Comparison of ENCODE assay signal across 30 cellular contexts in genomic region chr16:46785076-46785845, GRCh38. TPM values are rescaled to one million over a fixed set of nuclear protein-coding genes. Genes with fewer than 3 reads are reported as not detected.
DNase-seq lines count a peak whose midpoint lies in the region; ATAC-seq and TF ChIP-seq lines count a peak whose summit lies in the region.
"Had no signal": no experiment of that assay in that cellular context is flagged by ENCODE, and none has a peak within 500 bp of the region (broad histone marks: within the 10 kb centered on the region; RNA-seq: fewer than 3 reads in every experiment).

No MANE protein-coding gene starts in this region.

- ATAC-seq in HG03280 (IDR thresholded peaks at IDR 0.05; ENCODE audit: unreplicated experiment), result no peak
- ATAC-seq: activated T-cell treated with anti-CD3 and anti-CD28 coated beads, Interleukin-2, amount 50 U/mL, for 72 hours; body of pancreas; left colon; naive thymus-derived CD8-positive, alpha-beta T cell; pancreas had no signal

- H3K9me3 ChIP-seq in DOHH2 (ENCODE audit: control insufficient read depth, insufficient read depth, low read length) (no peaks in the 10 kb centered on the region), HUES64 (ENCODE audit: insufficient read depth, low read depth, low read length) (no peaks in the 10 kb centered on the region), thyroid gland (no peaks in the 10 kb centered on the region)
- H3K9me3 ChIP-seq: body of pancreas, pancreas, suprapubic skin had no signal

- no peak overlapping the region for H3K9ac ChIP-seq in HUES64 (ENCODE audit: low read depth, low read length)

- TF ChIP-seq CTCF in DOHH2 (IDR thresholded peaks at IDR 0.05; ENCODE audit: low read depth, low read length, poor library complexity, severe bottlenecking) (no peak), endothelial cell (IDR thresholded peaks at IDR 0.05; ENCODE audit: unreplicated experiment) (no peak), nephron progenitor cell (IDR thresholded peaks at IDR 0.05) (no peak), thyroid gland (IDR thresholded peaks at IDR 0.05) (no peak)

- TF ChIP-seq POLR2A in thyroid gland (IDR thresholded peaks at IDR 0.05), result no peak

- H3K9me3 Mint-ChIP-seq in endothelial cell (ENCODE audit: unreplicated experiment) (no peaks in the 10 kb centered on the region), nephron progenitor cell (peaks cover 30% of the 10 kb centered on the region)

- H3K4me2 ChIP-seq in DOHH2 (ENCODE audit: low read length), result peak overlapping the region; percentile 99

- 79% methylated on average over 3 of the region's 3 CpGs for WGBS in HUES64
- 51 to 60% methylated on average over 3 of the region's 3 CpGs for whole genome bisulfite sequencing in thyroid gland, 2 donors

- peaks cover 3% of the 10 kb centered on the region for H3K79me2 ChIP-seq in DOHH2 (ENCODE audit: control insufficient read depth, low read length)

- peaks cover 86% of the 10 kb centered on the region for H3K4me1 ChIP-seq in DOHH2 (ENCODE audit: control insufficient read depth, low read length)
- peaks cover 26% of the 10 kb centered on the region for H3K4me1 ChIP-seq in HUES64 (ENCODE audit: insufficient read depth, low read length)
- peaks cover 0 to 4% of the 10 kb centered on the region in 2 donors for H3K4me1 ChIP-seq in thyroid gland

- H3K27ac Mint-ChIP-seq in endothelial cell (ENCODE audit: unreplicated experiment) (peak overlapping the region; percentile 99), nephron progenitor cell (peak overlapping the region; percentile 61)
- H3K27ac Mint-ChIP-seq: naive thymus-derived CD8-positive, alpha-beta T cell had no signal

- H3K4me3 ChIP-seq in DOHH2 (ENCODE audit: low read length) (peak overlapping the region; percentile 25), HUES64 (ENCODE audit: low read length) (no peak overlapping the region), thyroid gland (replicated peaks in 1 of 3) (no peak overlapping the region)
- H3K4me3 ChIP-seq: body of pancreas, pancreas, sigmoid colon, suprapubic skin had no signal

- DNase-seq in endothelial cell (ENCODE audit: low spot score) (no peak), nephron progenitor cell (no peak), cerebellar cortex (ENCODE audit: low spot score) (no peak), NCI-H446 treated with DMSO at 0.1 percent for 48 hours (lab: John Stamatoyannopoulos, UW) (no peak), thyroid gland (no peak)
- DNase-seq: activated CD4-positive, alpha-beta T cell treated with anti-CD3 and anti-CD28 coated beads, Interleukin-2, amount 50 U/mL, for 4 hours; activated naive CD4-positive, alpha-beta T cell; activated T-cell treated with anti-CD3 and anti-CD28 coated beads, Interleukin-2, amount 50 U/mL, for 72 hours; body of pancreas; Calu3; DND-41; head of caudate nucleus; left colon; naive thymus-derived CD8-positive, alpha-beta T cell; NCI-H1092 treated with DMSO at 0.1 percent for 48 hours; NCI-H1930; NCI-H526; NK-92 treated with Interleukin-12 subunit alpha and Interleukin-12 subunit beta, amount 100 ng/mL, for 24 hours; pancreas; SIG-M5; sigmoid colon; stimulated activated CD4-positive, alpha-beta T cell treated with anti-CD3 and anti-CD28 coated beads, Interleukin-4, amount 100 ng/mL, for 4 hours; stimulated activated naive B cell treated with anti-CD40 and anti-IgM and Interleukin-4, amounts not matched to agents 10 μg/mL and 1 μg/mL and 100 μg/mL, for 72 hours had no signal

- H3K27me3 Mint-ChIP-seq in endothelial cell (ENCODE audit: unreplicated experiment), result peaks cover 8% of the 10 kb centered on the region
- peaks cover 4% of the 10 kb centered on the region for H3K27me3 Mint-ChIP-seq in nephron progenitor cell (ENCODE audit: low read depth, poor library complexity)
- H3K27me3 Mint-ChIP-seq: naive thymus-derived CD8-positive, alpha-beta T cell; stimulated activated naive B cell treated with anti-CD40 and anti-IgM and Interleukin-4, amounts not matched to agents 10 μg/mL and 1 μg/mL and 100 μg/mL, for 72 hours had no signal

- H3K4me3 Mint-ChIP-seq in endothelial cell (ENCODE audit: unreplicated experiment), result no peak overlapping the region
- no peak overlapping the region for H3K4me3 Mint-ChIP-seq in nephron progenitor cell
- H3K4me3 Mint-ChIP-seq: activated T-cell treated with anti-CD3 and anti-CD28 coated beads, Interleukin-2, amount 50 U/mL, for 72 hours; naive thymus-derived CD8-positive, alpha-beta T cell had no signal

- H3F3A ChIP-seq in DOHH2 (ENCODE audit: control insufficient read depth, insufficient read depth), result peaks cover 40% of the 10 kb centered on the region

- H3K36me3 Mint-ChIP-seq in endothelial cell (ENCODE audit: low read depth, unreplicated experiment) (peaks cover 5% of the 10 kb centered on the region), nephron progenitor cell (ENCODE audit: low read depth) (peaks cover 20% of the 10 kb centered on the region)

- H3K36me3 ChIP-seq in DOHH2 (ENCODE audit: control insufficient read depth, low read length), result no peaks in the 10 kb centered on the region
- H3K36me3 ChIP-seq in HUES64 (ENCODE audit: insufficient read depth, low read length), result no peaks in the 10 kb centered on the region
- H3K36me3 ChIP-seq in thyroid gland, result no peaks in the 10 kb centered on the region
- H3K36me3 ChIP-seq: pancreas, sigmoid colon, suprapubic skin had no signal

- H4K20me1 ChIP-seq in DOHH2 (ENCODE audit: control insufficient read depth, insufficient read depth, low read depth, low read length), result no peaks in the 10 kb centered on the region

- intact Hi-C loops in thyroid gland (cut with DNase I), result no loop called here

- H3K27ac ChIP-seq in DOHH2 (ENCODE audit: low read depth, low read length), result peak overlapping the region; percentile 98
- H3K27ac ChIP-seq in HUES64 (ENCODE audit: low read depth, low read length), result peak overlapping the region; percentile 53
- H3K27ac ChIP-seq in thyroid gland, result no peak overlapping the region
- H3K27ac ChIP-seq: body of pancreas, C4-2B, epithelial cell of prostate, HL-60, pancreas, sigmoid colon, suprapubic skin had no signal

- H3K4me1 Mint-ChIP-seq in endothelial cell (ENCODE audit: unreplicated experiment) (peaks cover 18% of the 10 kb centered on the region), nephron progenitor cell (peaks cover 10% of the 10 kb centered on the region)

- H3K27me3 ChIP-seq in DOHH2 (ENCODE audit: control insufficient read depth, low read length) (no peaks in the 10 kb centered on the region), HUES64 (ENCODE audit: insufficient read depth, low read length) (no peaks in the 10 kb centered on the region), thyroid gland (no peaks in the 10 kb centered on the region)
- H3K27me3 ChIP-seq: body of pancreas, pancreas, sigmoid colon, suprapubic skin had no signal

- no peaks in the 10 kb centered on the region for H3K9me2 ChIP-seq in DOHH2 (replicated peaks; ENCODE audit: control insufficient read depth, low read length)

RNA-seq across cellular contexts. Expression of gene MYLK3, which starts 37.1 kb away (rescaled TPM):
- polyA plus RNA-seq in HUES64 (2013, experiment 1 of 2), result 0.30 TPM
- 0.19 TPM for polyA plus RNA-seq in HUES64 (2013, experiment 2 of 2)
- total RNA-seq in endothelial cell (ENCODE audit: unreplicated experiment) (0.95 TPM), thyroid gland (under 1 TPM in 3 of 4 donors, not detected in 1; 0.10 to 0.27 (median 0.11) TPM)
- polyA plus RNA-seq: naive thymus-derived CD8-positive, alpha-beta T cell had no signal

RNA-seq across cellular contexts. Expression of gene C16orf87, which starts 45.7 kb away (rescaled TPM):
- 14.6 TPM for polyA plus RNA-seq in HUES64 (2013, experiment 1 of 2)
- 18.6 TPM for polyA plus RNA-seq in HUES64 (2013, experiment 2 of 2)
- 15.3 TPM for total RNA-seq in endothelial cell (ENCODE audit: unreplicated experiment)
- total RNA-seq in thyroid gland, result 10 to 100 TPM in 1 of 4 donors, 1 to 10 TPM in 3; 5.1 to 13.3 (median 6.2) TPM

Comparison
In these comparisons a context has a peak if more than half of its experiments do, and no peak if none do; other contexts are left out.
1. H3K27ac ChIP-seq: peak in DOHH2 (single experiment) and HUES64 (single experiment); none in thyroid gland (0 of 3).